In the genomic region with DNA sequence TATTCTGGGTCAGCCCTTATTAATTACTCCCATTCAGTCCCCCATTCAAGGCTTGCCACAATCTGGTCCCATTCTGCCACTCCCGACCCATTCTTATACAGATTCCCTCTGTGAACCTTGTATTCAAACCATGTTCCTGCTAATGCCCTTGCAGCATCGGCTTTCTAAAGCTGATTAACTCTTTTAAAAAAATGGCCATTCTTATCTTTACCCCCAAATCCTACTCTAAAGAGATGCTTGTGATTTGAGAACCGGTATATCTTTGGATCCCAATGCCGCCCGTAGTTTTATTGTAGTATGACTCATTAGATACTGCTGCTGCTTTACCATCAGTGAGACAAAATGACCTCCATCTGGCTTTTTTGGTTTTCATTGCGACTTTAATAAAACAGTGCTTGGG, we compare ENCODE assay signal across 21 cellular contexts.
DNase-seq lines count a peak whose midpoint lies in the region; ATAC-seq and FAIRE-seq lines count a peak whose summit lies in the region.
"Had no signal": no experiment of that assay in that cellular context is flagged by ENCODE, and none has a peak within 500 bp of the region (broad histone marks: within the 10 kb centered on the region; RNA-seq: fewer than 3 reads in every experiment).

No MANE protein-coding gene starts in this region.

- H3K27me3 ChIP-seq in CD4-positive, CD25-positive, alpha-beta regulatory T cell (ENCODE audit: control insufficient read depth, insufficient read depth, low read length): no peaks in the 10 kb centered on the region
- H3K27me3 ChIP-seq: brain microvascular endothelial cell, pancreas, upper lobe of left lung had no signal

- peaks cover 47% of the 10 kb centered on the region for H3K36me3 Mint-ChIP-seq in CD4-positive, CD25-positive, alpha-beta regulatory T cell
- H3K36me3 Mint-ChIP-seq in central memory CD8-positive, alpha-beta T cell (ENCODE audit: insufficient read depth): peaks cover 27% of the 10 kb centered on the region

- H3K4me3 ChIP-seq in CD4-positive, CD25-positive, alpha-beta regulatory T cell (ENCODE audit: low read depth, low read length): no peak overlapping the region
- H3K4me3 ChIP-seq: GM12878, pancreas, upper lobe of left lung had no signal

- no peaks in the 10 kb centered on the region for H3K9me3 ChIP-seq in CD4-positive, CD25-positive, alpha-beta regulatory T cell (ENCODE audit: control insufficient read depth in 2 of 2, low read length in 2 of 2)
- H3K9me3 ChIP-seq: pancreas, upper lobe of left lung had no signal

- H3K27ac Mint-ChIP-seq in CD4-positive, CD25-positive, alpha-beta regulatory T cell: peak overlapping the region in 2 of 3 donors; percentile 9 to 31
- peak overlapping the region; percentile 7 for H3K27ac Mint-ChIP-seq in central memory CD8-positive, alpha-beta T cell (ENCODE audit: low read depth)

- no peak overlapping the region for H3K4me3 Mint-ChIP-seq in CD4-positive, CD25-positive, alpha-beta regulatory T cell
- no peak overlapping the region for H3K4me3 Mint-ChIP-seq in central memory CD8-positive, alpha-beta T cell

- ATAC-seq in CD4-positive, CD25-positive, alpha-beta regulatory T cell (ENCODE audit: low read depth in 2 of 2): no peak
- ATAC-seq in central memory CD8-positive, alpha-beta T cell (replicated peaks; ENCODE audit: extremely low read depth, poor library complexity, severe bottlenecking): no peak
- no peak for ATAC-seq in GM19395 (IDR thresholded peaks at IDR 0.05; ENCODE audit: unreplicated experiment)
- ATAC-seq: pancreas had no signal

- H3K27me3 Mint-ChIP-seq in CD4-positive, CD25-positive, alpha-beta regulatory T cell: no peaks in the 10 kb centered on the region
- no peaks in the 10 kb centered on the region for H3K27me3 Mint-ChIP-seq in central memory CD8-positive, alpha-beta T cell

- no peak for DNase-seq in CD4-positive, CD25-positive, alpha-beta regulatory T cell
- DNase-seq in LoVo (ENCODE audit: low spot score) (peak; percentile 4), NCI-H1092 (lab: John Stamatoyannopoulos, UW) (no peak), AG08396 (ENCODE audit: low spot score) (no peak), caudate nucleus (lab: John Stamatoyannopoulos, UW) (no peak)
- no peak for DNase-seq in central memory CD8-positive, alpha-beta T cell (ENCODE audit: low spot score in 2 of 2)
- DNase-seq: activated CD4-positive, alpha-beta T cell treated with anti-CD3 and anti-CD28 coated beads, Interleukin-2, amount 50 U/mL, for 1 hour; activated naive CD4-positive, alpha-beta T cell treated with anti-CD3 and anti-CD28 coated beads, Interleukin-2, amount 50 U/mL, for 16 hours; activated T-cell treated with anti-CD3 and anti-CD28 coated beads for 4 hours; brain microvascular endothelial cell; cortex of kidney; hypothalamus; KG1; NCI-H2029 treated with DMSO at 0.1 percent for 48 hours; NCI-H446 treated with DMSO at 0.1 percent for 48 hours; pancreas; stimulated activated naive CD8-positive, alpha-beta T cell treated with anti-CD3 and anti-CD28 coated beads, Interleukin-15, Interleukin-2, amounts not matched to agents 100 U/mL and 50 U/mL, for 24 hours; upper lobe of left lung had no signal

- peaks cover 64 to 82% (median 73%) of the 10 kb centered on the region in 4 donors for H3K4me1 Mint-ChIP-seq in CD4-positive, CD25-positive, alpha-beta regulatory T cell
- peaks cover 69% of the 10 kb centered on the region for H3K4me1 Mint-ChIP-seq in central memory CD8-positive, alpha-beta T cell

- FAIRE-seq in A204.1 (lab: Jason Lieb, UNC): peak; percentile 16
- FAIRE-seq: GM12878, pancreas had no signal

- H3K9me3 Mint-ChIP-seq in CD4-positive, CD25-positive, alpha-beta regulatory T cell: no peaks in the 10 kb centered on the region
- no peaks in the 10 kb centered on the region for H3K9me3 Mint-ChIP-seq in central memory CD8-positive, alpha-beta T cell

- H3K27ac ChIP-seq in CD4-positive, CD25-positive, alpha-beta regulatory T cell (ENCODE audit: insufficient read depth, low read length, poor library complexity, severe bottlenecking): no peak overlapping the region
- no peak overlapping the region for H3K27ac ChIP-seq in caudate nucleus (ENCODE audit: low read depth, low read length)
- H3K27ac ChIP-seq: brain microvascular endothelial cell, pancreas, upper lobe of left lung had no signal

- peaks cover 22% of the 10 kb centered on the region for H3K4me1 ChIP-seq in CD4-positive, CD25-positive, alpha-beta regulatory T cell (ENCODE audit: control insufficient read depth, insufficient read depth, low read length, poor library complexity, severe bottlenecking)
- H3K4me1 ChIP-seq: pancreas had no signal

- H3K36me3 ChIP-seq in CD4-positive, CD25-positive, alpha-beta regulatory T cell (ENCODE audit: control insufficient read depth, insufficient read depth, low read length): peaks cover 38% of the 10 kb centered on the region
